26 cellular contexts compared by ENCODE assay signal in the genomic region with DNA sequence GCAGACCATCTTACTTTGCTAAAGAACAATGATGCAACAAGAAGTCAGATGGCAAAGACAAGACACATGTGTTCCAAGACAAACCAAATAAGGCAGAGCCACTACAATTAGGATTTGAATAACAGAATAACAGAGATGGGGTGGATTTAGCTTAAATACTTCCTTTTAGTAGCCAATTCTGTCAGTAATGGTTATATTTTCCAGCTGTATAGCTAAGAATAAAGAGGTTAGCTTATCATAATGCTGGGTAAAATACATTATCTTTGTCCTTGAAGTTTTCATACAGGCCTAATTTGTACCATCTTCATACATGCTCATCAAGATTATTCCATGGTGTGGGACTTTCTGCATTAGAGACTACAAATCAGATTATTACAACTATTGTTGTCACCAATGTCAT. TPM values are rescaled to one million over a fixed set of nuclear protein-coding genes. Genes with fewer than 3 reads are reported as not detected.
"Had no signal": no experiment of that assay in that cellular context is flagged by ENCODE, and none has a peak within 500 bp of the region (broad histone marks: within the 10 kb centered on the region; RNA-seq: fewer than 3 reads in every experiment).

No MANE protein-coding gene starts in this region.

- H3K4me2 ChIP-seq: hepatocyte had no signal

- H3K4me1 ChIP-seq: esophagus squamous epithelium, foreskin keratinocyte, gastroesophageal sphincter, left lung, sigmoid colon, spleen, stomach, tibial artery had no signal

- FAIRE-seq: endometrium, kidney had no signal

- H3K9me3 Mint-ChIP-seq: stimulated activated naive B cell treated with anti-CD40 and anti-IgM and Interleukin-4, amounts not matched to agents 10 μg/mL and 1 μg/mL and 100 μg/mL, for 72 hours; type B pancreatic cell had no signal

- H2AFZ ChIP-seq: hepatocyte had no signal

- ATAC-seq: foreskin keratinocyte; gastroesophageal sphincter; heart left ventricle; left lung; naive thymus-derived CD4-positive, alpha-beta T cell; stimulated activated naive B cell treated with anti-CD40 and anti-IgM and Interleukin-4, amounts not matched to agents 10 μg/mL and 1 μg/mL and 100 μg/mL, for 72 hours had no signal

- H3K27me3 Mint-ChIP-seq: type B pancreatic cell had no signal

- H3K36me3 Mint-ChIP-seq: naive thymus-derived CD4-positive, alpha-beta T cell; stimulated activated naive B cell treated with anti-CD40 and anti-IgM and Interleukin-4, amounts not matched to agents 10 μg/mL and 1 μg/mL and 100 μg/mL, for 72 hours; type B pancreatic cell had no signal

- H3K9me3 ChIP-seq: esophagus squamous epithelium, gastroesophageal sphincter, heart left ventricle, left lung, psoas muscle, sigmoid colon, spleen, stomach, tibial artery had no signal

- H3K27ac Mint-ChIP-seq: naive thymus-derived CD4-positive, alpha-beta T cell; nephron progenitor cell; stimulated activated naive B cell treated with anti-CD40 and anti-IgM and Interleukin-4, amounts not matched to agents 10 μg/mL and 1 μg/mL and 100 μg/mL, for 72 hours; type B pancreatic cell had no signal

- H3K27ac ChIP-seq: coronary artery, esophagus squamous epithelium, foreskin keratinocyte, gastroesophageal sphincter, heart left ventricle, hepatocyte, left lung, psoas muscle, sigmoid colon, skin epidermis, spleen, stomach, tibial artery had no signal

- H3K4me3 ChIP-seq: coronary artery, esophagus squamous epithelium, gastroesophageal sphincter, heart left ventricle, hepatocyte, left lung, psoas muscle, sigmoid colon, skin epidermis, spleen, stomach, tibial artery had no signal

- DNase-seq: dermis blood vessel endothelial cell; effector memory CD4-positive, alpha-beta T cell; erythroblast; esophagus squamous epithelium; foreskin keratinocyte; heart left ventricle; kidney; left lung; mesendoderm; midbrain; naive thymus-derived CD4-positive, alpha-beta T cell; nephron progenitor cell; nucleus accumbens; psoas muscle; right cardiac atrium; sigmoid colon; spleen; stimulated activated naive B cell treated with anti-CD40 and anti-IgM and Interleukin-4, amounts not matched to agents 10 μg/mL and 1 μg/mL and 100 μg/mL, for 72 hours; stomach; tibial artery had no signal

- H3K4me3 Mint-ChIP-seq: naive thymus-derived CD4-positive, alpha-beta T cell; nephron progenitor cell; stimulated activated naive B cell treated with anti-CD40 and anti-IgM and Interleukin-4, amounts not matched to agents 10 μg/mL and 1 μg/mL and 100 μg/mL, for 72 hours; type B pancreatic cell had no signal

- H3K36me3 ChIP-seq: esophagus squamous epithelium, gastroesophageal sphincter, heart left ventricle, left lung, sigmoid colon, spleen, stomach, tibial artery had no signal

- H3K79me2 ChIP-seq: hepatocyte had no signal

- H3K27me3 ChIP-seq: esophagus squamous epithelium, foreskin keratinocyte, gastroesophageal sphincter, heart left ventricle, hepatocyte, left lung, sigmoid colon, spleen, stomach, tibial artery had no signal

- H3K4me1 Mint-ChIP-seq: naive thymus-derived CD4-positive, alpha-beta T cell; stimulated activated naive B cell treated with anti-CD40 and anti-IgM and Interleukin-4, amounts not matched to agents 10 μg/mL and 1 μg/mL and 100 μg/mL, for 72 hours had no signal

RNA-seq across cellular contexts. Expression of a gene that starts 37.6 kb away (rescaled TPM):
- polyA plus RNA-seq: naive thymus-derived CD4-positive, alpha-beta T cell had no signal
